In genomic region chr1:175536921-175537320, GRCh38 we compare ENCODE assay signal across 22 cellular contexts.
DNase-seq lines count a peak whose midpoint lies in the region; ATAC-seq, FAIRE-seq and TF ChIP-seq lines count a peak whose summit lies in the region.
"Had no signal": no experiment of that assay in that cellular context is flagged by ENCODE, and none has a peak within 500 bp of the region (broad histone marks: within the 10 kb centered on the region; RNA-seq: fewer than 3 reads in every experiment).

No MANE protein-coding gene starts in this region.

- H3K4me2 ChIP-seq in GM23338 (no peak overlapping the region), endothelial cell of umbilical vein (ENCODE audit: insufficient read depth, low read length) (peak overlapping the region; percentile 12)

- peaks cover 17% of the 10 kb centered on the region for H3K4me1 Mint-ChIP-seq in GM23338

- intact Hi-C loops in A673 (cut with micrococcal nuclease; ENCODE audit: unreplicated experiment) (no loop called here), endothelial cell of umbilical vein (cut with micrococcal nuclease) (loop anchor here (1.0 to 2.0 kb wide), 3 partner anchors 18 to 54 kb away; no protein-coding TSS in a partner anchor), left ventricle myocardium inferior (cut with micrococcal nuclease) (no loop called here)

- CTCF ChIA-PET in A673 (lab: Charles Lee) (no interaction called here), endothelial cell of umbilical vein (lab: Charles Lee) (interaction anchor here (0.6 to 1.7 kb wide), 5 partner anchors 22 to 136 kb away, joined by 3 to 9 read pairs (median 3); no protein-coding TSS in a partner anchor), RWPE1 (lab: Yijun Ruan, JAX) (no interaction called here)

- H3K36me3 ChIP-seq in A673 (ENCODE audit: insufficient read depth, low read length, poor library complexity, severe bottlenecking) (no peaks in the 10 kb centered on the region), GM23338 (ENCODE audit: insufficient read depth) (no peaks in the 10 kb centered on the region), endothelial cell of umbilical vein (ENCODE audit: control insufficient read depth in 2 of 2, extremely low read depth in 1 of 2, insufficient read depth in 2 of 2, low read length in 2 of 2) (no peaks in the 10 kb centered on the region), left ventricle myocardium inferior (no peaks in the 10 kb centered on the region)
- H3K36me3 ChIP-seq: BLaER1 treated with 17β-estradiol and CSF1 and Interleukin-3, amounts not matched to agents 10 nM and 100 nM had no signal

- dilution Hi-C loops in endothelial cell of umbilical vein (cut with MboI; ENCODE audit: extremely low pct_ligation_motif_present, low sequenced_read_pairs), result no loop called here

- no peak for TF ChIP-seq POLR2A in endothelial cell of umbilical vein (IDR thresholded peaks at IDR 0.05; ENCODE audit: low read depth, low read length)

- H3K27me3 ChIP-seq in A673 (replicated peaks; ENCODE audit: insufficient read depth, low read depth, low read length, poor library complexity), result peaks cover 9% of the 10 kb centered on the region
- H3K27me3 ChIP-seq in GM23338 (ENCODE audit: insufficient read depth), result no peaks in the 10 kb centered on the region
- no peaks in the 10 kb centered on the region for H3K27me3 ChIP-seq in endothelial cell of umbilical vein (ENCODE audit: control insufficient read depth in 2 of 2, insufficient read depth in 2 of 2, low read length in 2 of 2)
- peaks cover 32% of the 10 kb centered on the region for H3K27me3 ChIP-seq in left ventricle myocardium inferior (ENCODE audit: low read depth)

- peaks cover 1% of the 10 kb centered on the region for H3K27me3 Mint-ChIP-seq in GM23338 (ENCODE audit: insufficient read depth, low read depth, poor library complexity)

- H3K4me3 Mint-ChIP-seq in GM23338, result no peak overlapping the region
- H3K4me3 Mint-ChIP-seq: B cell; CD8-positive, alpha-beta T cell; HFFc6 had no signal

- no peak for TF ChIP-seq CTCF in A673 (conservative IDR thresholded peaks at IDR 0.05; ENCODE audit: low read depth, low read length)
- TF ChIP-seq CTCF in GM23338 (conservative IDR thresholded peaks at IDR 0.05; ENCODE audit: low read depth in 2 of 2), result no peak
- TF ChIP-seq CTCF in endothelial cell of umbilical vein (IDR thresholded peaks at IDR 0.05; ENCODE audit: extremely low read depth in 1 of 2, insufficient read depth in 1 of 2, low read depth in 1 of 2, low read length in 2 of 2), result no peak
- TF ChIP-seq CTCF in left ventricle myocardium inferior (IDR thresholded peaks at IDR 0.05; ENCODE audit: borderline replicate concordance), result no peak
- no peak for TF ChIP-seq CTCF in RWPE1 (conservative IDR thresholded peaks at IDR 0.05; ENCODE audit: low read depth)

- peak overlapping the region; percentile 42 for H3K9ac ChIP-seq in endothelial cell of umbilical vein (replicated peaks; ENCODE audit: extremely low read depth, insufficient read depth, low read length)
- H3K9ac ChIP-seq: BLaER1 treated with 17β-estradiol and CSF1 and Interleukin-3, amounts not matched to agents 10 nM and 100 nM had no signal

- ATAC-seq in GM23338, result no peak
- ATAC-seq: CD8-positive, alpha-beta T cell; HCT116 had no signal

- H3K9me1 ChIP-seq in endothelial cell of umbilical vein (replicated peaks; ENCODE audit: control insufficient read depth, extremely low read depth, insufficient read depth, low read length), result no peaks in the 10 kb centered on the region

- H3K36me3 Mint-ChIP-seq in GM23338 (ENCODE audit: low read depth), result no peaks in the 10 kb centered on the region
- H3K36me3 Mint-ChIP-seq: CD8-positive, alpha-beta T cell had no signal

- H3K9me3 Mint-ChIP-seq in GM23338, result no peaks in the 10 kb centered on the region
- H3K9me3 Mint-ChIP-seq: CD8-positive, alpha-beta T cell had no signal

- H4K20me1 ChIP-seq in GM23338 (replicated peaks; ENCODE audit: insufficient read depth), result no peaks in the 10 kb centered on the region
- no peaks in the 10 kb centered on the region for H4K20me1 ChIP-seq in endothelial cell of umbilical vein (replicated peaks; ENCODE audit: control insufficient read depth, extremely low read depth, insufficient read depth, low read length)
- H4K20me1 ChIP-seq: BLaER1 treated with 17β-estradiol and CSF1 and Interleukin-3, amounts not matched to agents 10 nM and 100 nM had no signal

- no peaks in the 10 kb centered on the region for H3F3A ChIP-seq in GM23338 (replicated peaks; ENCODE audit: low read depth)

- FAIRE-seq in endothelial cell of umbilical vein (lab: Jason Lieb, UNC), result no peak
- FAIRE-seq: GM12892, GM18507 had no signal

- BruUV-seq in A673 (replicated peaks; lab: Mats Ljungman, UMichigan) (no TSS peak), endothelial cell of umbilical vein (replicated peaks; lab: Mats Ljungman, UMichigan) (no TSS peak)

- POLR2A ChIA-PET in A673 (lab: Charles Lee; ENCODE audit: low non-redundant PET), result no interaction called here
- POLR2A ChIA-PET in endothelial cell of umbilical vein (lab: Charles Lee), result interaction anchor here (0.8 to 1.1 kb wide), 2 partner anchors 9 to 22 kb away, joined by 3 read pairs; no protein-coding TSS in a partner anchor
- POLR2A ChIA-PET in RWPE1 (lab: Yijun Ruan, JAX; ENCODE audit: low non-redundant PET), result no interaction called here

- DNase-seq in DMS53 (lab: John Stamatoyannopoulos, UW) (peak; percentile 39), DMS53 treated with DMSO at 0.1 percent for 48 hours (lab: John Stamatoyannopoulos, UW; ENCODE audit: unreplicated experiment) (no peak), A673 (ENCODE audit: low spot score) (peak; percentile 56), GM23338 (ENCODE audit: low spot score) (no peak), endothelial cell of umbilical vein (ENCODE audit: low read depth, low spot score) (no peak), left ventricle myocardium inferior (no peak), RWPE1 (ENCODE audit: low spot score) (no peak)
- DNase-seq: 8988T; CD8-positive, alpha-beta T cell; COR-L47; DMS 273 treated with DMSO at 0.1 percent for 48 hours; DND-41; GDM1; GOT3; H7; HFFc6 had no signal

- peaks cover 3% of the 10 kb centered on the region for H3K4me1 ChIP-seq in A673 (ENCODE audit: insufficient read depth, low read length, poor library complexity, severe bottlenecking)
- H3K4me1 ChIP-seq in GM23338 (ENCODE audit: insufficient read depth), result peaks cover 9% of the 10 kb centered on the region; the same call in 1 of the 2 replicates
- peaks cover 31% of the 10 kb centered on the region for H3K4me1 ChIP-seq in endothelial cell of umbilical vein (ENCODE audit: control insufficient read depth, extremely low read depth, insufficient read depth, low read length)
- H3K4me1 ChIP-seq in left ventricle myocardium inferior, result no peaks in the 10 kb centered on the region

- H3K27ac ChIP-seq in A673 (ENCODE audit: low read depth, low read length, poor library complexity, severe bottlenecking) (no peak overlapping the region), GM23338 (ENCODE audit: low read depth) (no peak overlapping the region), endothelial cell of umbilical vein (ENCODE audit: insufficient read depth, low read depth, low read length) (peak overlapping the region; percentile 91), left ventricle myocardium inferior (replicated peaks) (no peak overlapping the region), RWPE1 (no peak overlapping the region)
- H3K27ac ChIP-seq: BLaER1 treated with 17β-estradiol and CSF1 and Interleukin-3, amounts not matched to agents 10 nM and 100 nM; HL-60 had no signal

- H3K9me3 ChIP-seq in A673 (ENCODE audit: low read depth, low read length, poor library complexity, severe bottlenecking) (no peaks in the 10 kb centered on the region), endothelial cell of umbilical vein (replicated peaks; ENCODE audit: control insufficient read depth, insufficient read depth, low read length) (no peaks in the 10 kb centered on the region), left ventricle myocardium inferior (replicated peaks) (no peaks in the 10 kb centered on the region)

- no peak overlapping the region for H3K27ac Mint-ChIP-seq in GM23338
- H3K27ac Mint-ChIP-seq: B cell; CD8-positive, alpha-beta T cell; HFFc6 had no signal

- peak overlapping the region; percentile 38; the same call in 1 of the 2 replicates for H2AFZ ChIP-seq in GM23338
- peak overlapping the region; percentile 4 for H2AFZ ChIP-seq in endothelial cell of umbilical vein (ENCODE audit: low read depth, low read length)

- H3K9me2 ChIP-seq in GM23338 (ENCODE audit: insufficient read depth), result peaks cover 40% of the 10 kb centered on the region

- H3K4me3 ChIP-seq in A673 (ENCODE audit: low read depth, low read length, poor library complexity, severe bottlenecking) (no peak overlapping the region), GM23338 (no peak overlapping the region), endothelial cell of umbilical vein (replicated peaks in 1 of 3; ENCODE audit: insufficient read depth in 1 of 3, low read depth in 1 of 3, low read length in 3 of 3) (no peak overlapping the region), left ventricle myocardium inferior (no peak overlapping the region)
- H3K4me3 ChIP-seq: BLaER1 treated with 17β-estradiol and CSF1 and Interleukin-3, amounts not matched to agents 10 nM and 100 nM had no signal

- H3K79me2 ChIP-seq in GM23338 (replicated peaks; ENCODE audit: insufficient read depth), result no peaks in the 10 kb centered on the region
- no peaks in the 10 kb centered on the region for H3K79me2 ChIP-seq in endothelial cell of umbilical vein (ENCODE audit: control insufficient read depth, insufficient read depth, low read length)

TF ChIP-seq in GM23338, 12 proteins besides CTCF, POLR2A, EP300 and RAD21 (continues in another document):
- no peak for TF ChIP-seq ZNF114 (CRISPR knock-in tag; IDR thresholded peaks at IDR 0.05)

TF ChIP-seq in endothelial cell of umbilical vein, 7 proteins besides CTCF, POLR2A, EP300 and RAD21:
- TF ChIP-seq, protein P1, sequence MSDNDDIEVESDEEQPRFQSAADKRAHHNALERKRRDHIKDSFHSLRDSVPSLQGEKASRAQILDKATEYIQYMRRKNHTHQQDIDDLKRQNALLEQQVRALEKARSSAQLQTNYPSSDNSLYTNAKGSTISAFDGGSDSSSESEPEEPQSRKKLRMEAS (IDR thresholded peaks at IDR 0.05; ENCODE audit: insufficient read depth, insufficient read length), result no peak
- TF ChIP-seq POLR2AphosphoS5 (IDR thresholded peaks at IDR 0.05; ENCODE audit: insufficient read depth, low read depth, low read length), result no peak
TF ChIP-seq in endothelial cell of umbilical vein: peak in this region for 0.

Comparison
In these comparisons a context has a peak if more than half of its experiments do, and no peak if none do; other contexts are left out.
1. DNase-seq: peak in DMS53 (single experiment) and A673 (single experiment); none in DMS53 treated with DMSO at 0.1 percent for 48 hours (single experiment), GM23338 (single experiment), endothelial cell of umbilical vein (single experiment), left ventricle myocardium inferior (single experiment) and RWPE1 (single experiment).